ENCODE assay signal across 8 cellular contexts in the genomic region with DNA sequence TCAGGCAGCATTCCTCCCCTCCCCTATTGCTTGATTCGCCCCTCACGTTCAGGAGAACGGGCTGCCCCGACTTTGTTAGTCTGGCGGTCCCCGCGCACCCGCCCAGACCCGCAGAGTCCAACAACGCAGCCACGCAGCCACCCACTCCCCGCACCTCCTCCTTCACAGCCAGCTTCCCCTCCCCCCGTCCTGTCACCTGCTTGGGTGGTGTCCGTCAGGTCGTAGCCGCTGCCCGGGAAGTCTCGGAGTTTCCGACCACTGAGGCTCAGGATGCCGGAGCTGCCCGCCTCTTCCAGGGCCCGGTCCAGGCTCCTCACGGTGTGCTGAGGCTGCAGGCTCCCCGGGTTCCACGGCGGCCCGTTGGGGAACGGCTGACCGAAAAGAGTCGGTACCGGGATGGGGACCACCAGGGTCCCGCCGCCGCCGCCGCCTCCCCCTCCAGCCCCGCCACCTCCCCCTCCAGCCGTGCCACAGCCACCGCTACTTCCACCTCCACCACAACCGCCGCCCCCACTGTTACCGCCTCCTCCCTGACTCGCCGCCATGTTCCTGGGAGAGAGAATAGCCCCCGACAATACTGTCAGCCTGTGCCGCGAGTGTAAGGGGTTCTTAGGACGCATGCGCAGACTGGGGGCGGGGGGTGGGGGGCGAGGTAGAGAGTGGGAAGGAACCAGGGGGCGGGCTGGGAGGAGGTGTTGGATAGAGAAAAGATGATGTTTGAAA. TPM values are rescaled to one million over a fixed set of nuclear protein-coding genes. Genes with fewer than 3 reads are reported as not detected.
DNase-seq lines count a peak whose midpoint lies in the region; ATAC-seq and TF ChIP-seq lines count a peak whose summit lies in the region.

A gene with protein sequence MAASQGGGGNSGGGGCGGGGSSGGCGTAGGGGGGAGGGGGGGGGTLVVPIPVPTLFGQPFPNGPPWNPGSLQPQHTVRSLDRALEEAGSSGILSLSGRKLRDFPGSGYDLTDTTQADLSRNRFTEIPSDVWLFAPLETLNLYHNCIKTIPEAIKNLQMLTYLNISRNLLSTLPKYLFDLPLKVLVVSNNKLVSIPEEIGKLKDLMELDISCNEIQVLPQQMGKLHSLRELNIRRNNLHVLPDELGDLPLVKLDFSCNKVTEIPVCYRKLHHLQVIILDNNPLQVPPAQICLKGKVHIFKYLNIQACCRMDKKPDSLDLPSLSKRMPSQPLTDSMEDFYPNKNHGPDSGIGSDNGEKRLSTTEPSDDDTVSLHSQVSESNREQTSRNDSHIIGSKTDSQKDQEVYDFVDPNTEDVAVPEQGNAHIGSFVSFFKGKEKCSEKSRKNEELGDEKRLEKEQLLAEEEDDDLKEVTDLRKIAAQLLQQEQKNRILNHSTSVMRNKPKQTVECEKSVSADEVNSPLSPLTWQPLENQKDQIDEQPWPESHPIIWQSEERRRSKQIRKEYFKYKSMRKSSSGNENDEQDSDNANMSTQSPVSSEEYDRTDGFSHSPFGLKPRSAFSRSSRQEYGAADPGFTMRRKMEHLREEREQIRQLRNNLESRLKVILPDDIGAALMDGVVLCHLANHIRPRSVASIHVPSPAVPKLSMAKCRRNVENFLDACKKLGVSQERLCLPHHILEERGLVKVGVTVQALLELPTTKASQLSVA (minus strand): TSS at position 600 of the 723 bp plus-strand sequence. CDS start 55 bp downstream, at position 545.

- TF ChIP-seq POLR2A in uterus (IDR thresholded peaks at IDR 0.05) = no peak

- peaks cover 3% of the 10 kb centered on the region for H3K4me1 Mint-ChIP-seq in MCF 10A (ENCODE audit: insufficient read depth, unreplicated experiment)

- in situ Hi-C loops in mammary epithelial cell (cut with MboI; ENCODE audit: low sequenced_read_pairs in 2 of 2) = no loop called here

- POLR2A ChIA-PET in MCF 10A (lab: Yijun Ruan, JAX) = no interaction called here

- H3K27me3 ChIP-seq in mammary epithelial cell (ENCODE audit: insufficient read depth, low read length) (peaks cover 47% of the 10 kb centered on the region), dorsolateral prefrontal cortex (peaks cover 0 to 90% (median 22%) of the 10 kb centered on the region in 45 donors), uterus (no peaks in the 10 kb centered on the region)

- H3K9ac ChIP-seq in mammary epithelial cell (ENCODE audit: insufficient read depth, low read length) = no peak within 1 kb of the TSS

- 20% methylated on average over 2 of the region's 52 CpGs for WGBS in mammary epithelial cell (ENCODE audit: low coverage, missing lambda C conversion rate)

- no peaks in the 10 kb centered on the region for H3K9me3 Mint-ChIP-seq in MCF 10A (ENCODE audit: unreplicated experiment)

- peak within 1 kb of the TSS; percentile 57 for H3K4me3 Mint-ChIP-seq in MCF 10A (ENCODE audit: unreplicated experiment)

- intact Hi-C loops in MCF 10A (cut with micrococcal nuclease) = no loop called here
- intact Hi-C loops in mammary epithelial cell (cut with micrococcal nuclease) = no loop called here
- intact Hi-C loops in dorsolateral prefrontal cortex (cut with DNase I) = no loop called here
- intact Hi-C loops in uterus (cut with DNase I; ENCODE audit: low total_unique reads) = no loop called here

- dilution Hi-C loops in mammary epithelial cell (cut with HindIII; ENCODE audit: low sequenced_read_pairs) = no loop called here

- H3K4me2 ChIP-seq in mammary epithelial cell (ENCODE audit: insufficient read depth, low read depth, low read length) = no peak within 1 kb of the TSS

- CTCF ChIA-PET in MCF 10A (lab: Yijun Ruan, JAX) = interaction anchor here (0.7 kb wide), 1 partner anchor 50 kb away, joined by 4 read pairs; no protein-coding TSS in a partner anchor
- CTCF ChIA-PET in mammary epithelial cell (lab: Charles Lee; ENCODE audit: low non-redundant PET) = no interaction called here

- no peak within 1 kb of the TSS for H3K4me3 ChIP-seq in mammary epithelial cell (replicated peaks in 1 of 3; ENCODE audit: insufficient read depth in 1 of 3, low read depth in 2 of 3, low read length in 3 of 3)
- peak within 1 kb of the TSS; percentile 40 to 77 (median 59) for H3K4me3 ChIP-seq in dorsolateral prefrontal cortex
- peak within 1 kb of the TSS; percentile 53 to 58 for H3K4me3 ChIP-seq in uterus

- H3K27ac Mint-ChIP-seq in MCF 10A (ENCODE audit: low read depth, unreplicated experiment) = no peak within 1 kb of the TSS

- BruUV-seq in MCF 10A (replicated peaks; lab: Mats Ljungman, UMichigan) = no TSS peak
- BruUV-seq in mammary epithelial cell (replicated peaks; lab: Mats Ljungman, UMichigan) = no TSS peak

- DNase-seq in MCF 10A (ENCODE audit: unreplicated experiment) = no peak
- no peak for DNase-seq in mammary epithelial cell
- peak; percentile 22 to 65 (median 45) for DNase-seq in dorsolateral prefrontal cortex
- DNase-seq in medulla oblongata (ENCODE audit: extremely low spot score) = peak; percentile 42
- DNase-seq in uterus = peak; percentile 47 to 55
- no peak for DNase-seq in NCI-H446 (lab: John Stamatoyannopoulos, UW)
- DNase-seq in COLO668 (lab: John Stamatoyannopoulos, UW; ENCODE audit: unreplicated experiment) = no peak

- H3K9me3 ChIP-seq in mammary epithelial cell (replicated peaks; ENCODE audit: insufficient read depth, low read length) (no peaks in the 10 kb centered on the region), uterus (no peaks in the 10 kb centered on the region)

- H3K27me3 Mint-ChIP-seq in MCF 10A (ENCODE audit: insufficient read depth, unreplicated experiment) = peaks cover 88% of the 10 kb centered on the region

- no peaks in the 10 kb centered on the region for H3K4me1 ChIP-seq in mammary epithelial cell (ENCODE audit: insufficient read depth, low read length)
- H3K4me1 ChIP-seq in uterus = no peaks in the 10 kb centered on the region

- ATAC-seq in GM18907 (IDR thresholded peaks at IDR 0.05; ENCODE audit: unreplicated experiment) = no peak

- no peaks in the 10 kb centered on the region for H3K36me3 Mint-ChIP-seq in MCF 10A (ENCODE audit: insufficient read depth, unreplicated experiment)

- TF ChIP-seq CTCF in MCF 10A (IDR thresholded peaks at IDR 0.05; ENCODE audit: unreplicated experiment) (no peak), mammary epithelial cell (conservative IDR thresholded peaks at IDR 0.05 in 1 of 2, IDR thresholded peaks at IDR 0.05 in 1 of 2; ENCODE audit: extremely low read depth in 1 of 2, insufficient read depth in 1 of 2, low read depth in 1 of 2, low read length in 2 of 2) (no peak), dorsolateral prefrontal cortex (IDR thresholded peaks at IDR 0.05 in 54 of 56, conservative IDR thresholded peaks at IDR 0.05 in 2 of 56; ENCODE audit: low read depth in 1 of 56, partially characterized antibody in 56 of 56) (no peak), uterus (IDR thresholded peaks at IDR 0.05) (no peak)

- H3K36me3 ChIP-seq in mammary epithelial cell (ENCODE audit: insufficient read depth, low read length) (no peaks in the 10 kb centered on the region), uterus (no peaks in the 10 kb centered on the region)

- H4K20me1 ChIP-seq in mammary epithelial cell (ENCODE audit: insufficient read depth, low read length) = no peaks in the 10 kb centered on the region

- H3K27ac ChIP-seq in mammary epithelial cell (ENCODE audit: insufficient read depth, low read depth, low read length) (no peak within 1 kb of the TSS), dorsolateral prefrontal cortex (peak within 1 kb of the TSS in 50 of 59 donors; percentile 7 to 81 (median 63)), uterus (peak within 1 kb of the TSS; percentile 70 to 85)

- no peaks in the 10 kb centered on the region for H3K79me2 ChIP-seq in mammary epithelial cell (ENCODE audit: insufficient read depth, low read length)

- no peak within 1 kb of the TSS for H2AFZ ChIP-seq in mammary epithelial cell (ENCODE audit: low read depth, low read length)

RNA-seq across cellular contexts. Expression of the gene that starts here (rescaled TPM):
- total RNA-seq in MCF 10A (2022) = 0.44 and 0.68 TPM in 2 replicates
- total RNA-seq in mammary epithelial cell = under 1 TPM in 1 of 2 donors, not detected in 1; 0.33 TPM
- polyA plus RNA-seq in mammary epithelial cell = not detected
- polyA minus RNA-seq in mammary epithelial cell = not detected
- 10 to 100 TPM in 7 of 120 experiments, 1 to 10 TPM in 113; 5.7 to 11.9 (median 8.4) TPM for total RNA-seq in dorsolateral prefrontal cortex
- total RNA-seq in uterus = 10 to 100 TPM in 3 of 4 donors, 1 to 10 TPM in 1; 3.3 to 23.3 (median 15.9) TPM

Comparison
In these comparisons a context has a peak if more than half of its experiments do, and no peak if none do; other contexts are left out.
1. DNase-seq: peak in dorsolateral prefrontal cortex (10 of 10), medulla oblongata (single experiment) and uterus (2 of 2); none in MCF 10A (single experiment), mammary epithelial cell (single experiment), NCI-H446 (0 of 2) and COLO668 (single experiment).
2. H3K4me3 ChIP-seq: peak in dorsolateral prefrontal cortex (59 of 59) and uterus (2 of 2); none in mammary epithelial cell (0 of 3).